Comparison of ENCODE assay signal across 18 cellular contexts in genomic region chr2:7013761-7014160, GRCh38.
DNase-seq lines count a peak whose midpoint lies in the region; ATAC-seq and TF ChIP-seq lines count a peak whose summit lies in the region.
"Had no signal": no experiment of that assay in that cellular context is flagged by ENCODE, and none has a peak within 500 bp of the region (broad histone marks: within the 10 kb centered on the region; RNA-seq: fewer than 3 reads in every experiment).

No MANE protein-coding gene starts in this region.

- TF ChIP-seq CTCF in CD4-positive, alpha-beta T cell (IDR thresholded peaks at IDR 0.05) = no peak

- H2BK15ac ChIP-seq in mesenchymal stem cell (ENCODE audit: low read depth, poor library complexity, severe bottlenecking) = no peak overlapping the region

- H3K27me3 ChIP-seq in ACC112 (ENCODE audit: insufficient read depth, low read length) (no peaks in the 10 kb centered on the region), mesenchymal stem cell (ENCODE audit: control insufficient read depth in 1 of 2, insufficient read depth in 1 of 2, low read length in 2 of 2) (no peaks in the 10 kb centered on the region)
- no peaks in the 10 kb centered on the region for H3K27me3 ChIP-seq in CD4-positive, alpha-beta T cell (ENCODE audit: control insufficient read depth, insufficient read depth, low read length)
- H3K27me3 ChIP-seq: breast epithelium had no signal

- H2BK5ac ChIP-seq in mesenchymal stem cell (ENCODE audit: low read depth, low read length, poor library complexity, severe bottlenecking) = no peak overlapping the region

- peak overlapping the region; percentile 57 for H3K9ac ChIP-seq in mesenchymal stem cell (ENCODE audit: low read length)

- peaks cover 50% of the 10 kb centered on the region for H3K36me3 Mint-ChIP-seq in CD4-positive, alpha-beta T cell (ENCODE audit: low read depth)
- H3K36me3 Mint-ChIP-seq in T-cell = peaks cover 17% of the 10 kb centered on the region
- H3K36me3 Mint-ChIP-seq: stimulated activated naive B cell treated with anti-CD40 and anti-IgM and Interleukin-4, amounts not matched to agents 10 μg/mL and 1 μg/mL and 100 μg/mL, for 72 hours had no signal

- no peak overlapping the region for H3K4me3 Mint-ChIP-seq in CD4-positive, alpha-beta T cell
- no peak overlapping the region for H3K4me3 Mint-ChIP-seq in T-cell
- H3K4me3 Mint-ChIP-seq: effector memory CD8-positive, alpha-beta T cell; stimulated activated naive B cell treated with anti-CD40 and anti-IgM and Interleukin-4, amounts not matched to agents 10 μg/mL and 1 μg/mL and 100 μg/mL, for 72 hours had no signal

- no peak overlapping the region for H3K4me2 ChIP-seq in mesenchymal stem cell (ENCODE audit: low read length, poor library complexity, severe bottlenecking)

- 0% methylated on average over 1 of the region's 1 CpG for WGBS in mesenchymal stem cell

- intact Hi-C loops in CD4-positive, alpha-beta T cell (cut with DNase I, micrococcal nuclease) = loop anchor here (1.0 to 5.0 kb wide), 3 partner anchors 96 to 116 kb away; partner anchors contain the start of gene RNF144A (in 1 of the 2)

- CTCF ChIA-PET in CD4-positive, alpha-beta T cell (lab: Charles Lee) = interaction anchor here (0.6 to 3.4 kb wide), 5 partner anchors 19 to 149 kb away, joined by 3 to 18 read pairs (median 4); partner anchors contain the start of gene CMPK2
- CTCF ChIA-PET in T-cell (lab: Charles Lee) = interaction anchor here (1.0 to 2.3 kb wide), 13 partner anchors 9 to 188 kb away, joined by 3 to 28 read pairs (median 4); no protein-coding TSS in a partner anchor

- H2BK12ac ChIP-seq in mesenchymal stem cell (ENCODE audit: low read length in 2 of 2) = peak overlapping the region in 1 of 2 experiments; percentile 39

- no peaks in the 10 kb centered on the region for H3K79me1 ChIP-seq in mesenchymal stem cell (replicated peaks; ENCODE audit: low read length, poor library complexity, severe bottlenecking)

- no peak for DNase-seq in CD4-positive, alpha-beta T cell
- no peak for DNase-seq in T-cell
- no peak for DNase-seq in mesenchymal stem cell
- DNase-seq in ureter (ENCODE audit: low spot score) = no peak
- no peak for DNase-seq in dermis blood vessel endothelial cell
- DNase-seq in UCSD-AML1 (lab: John Stamatoyannopoulos, UW; ENCODE audit: unreplicated experiment) = no peak
- DNase-seq: activated effector memory CD4-positive, alpha-beta T cell treated with Interleukin-2 at 50 U/mL for 16 hours; DMS79; foreskin melanocyte; GOT3; Right ventricle myocardium superior; stimulated activated naive B cell treated with anti-CD40 and anti-IgM and Interleukin-4, amounts not matched to agents 10 μg/mL and 1 μg/mL and 100 μg/mL, for 72 hours had no signal

- no peak overlapping the region for H2AK5ac ChIP-seq in mesenchymal stem cell (ENCODE audit: low read length, severe bottlenecking)

- no peak overlapping the region for H4K8ac ChIP-seq in mesenchymal stem cell (ENCODE audit: low read length)

- H2AFZ ChIP-seq in ACC112 (ENCODE audit: low read length, unreplicated experiment) (no peak overlapping the region), mesenchymal stem cell (ENCODE audit: low read depth, low read length) (no peak overlapping the region)

- no peak overlapping the region for H4K91ac ChIP-seq in mesenchymal stem cell (ENCODE audit: low read length)

- H3K79me2 ChIP-seq in ACC112 (ENCODE audit: control insufficient read depth, insufficient read depth, low read length, unreplicated experiment) = no peaks in the 10 kb centered on the region

- H3K18ac ChIP-seq in mesenchymal stem cell (ENCODE audit: low read depth in 1 of 2, low read length in 2 of 2) = peak overlapping the region in 1 of 2 experiments; percentile 64

- peak overlapping the region; percentile 6 for H3K27ac Mint-ChIP-seq in CD4-positive, alpha-beta T cell
- peak overlapping the region; percentile 13 to 36 for H3K27ac Mint-ChIP-seq in T-cell
- H3K27ac Mint-ChIP-seq: stimulated activated naive B cell treated with anti-CD40 and anti-IgM and Interleukin-4, amounts not matched to agents 10 μg/mL and 1 μg/mL and 100 μg/mL, for 72 hours had no signal

- H2BK120ac ChIP-seq in mesenchymal stem cell (ENCODE audit: low read depth, low read length) = no peak overlapping the region

- no peaks in the 10 kb centered on the region for H3K9me3 ChIP-seq in CD4-positive, alpha-beta T cell (ENCODE audit: control insufficient read depth, low read length)
- H3K9me3 ChIP-seq in mesenchymal stem cell (ENCODE audit: control insufficient read depth, low read length) = no peaks in the 10 kb centered on the region
- H3K9me3 ChIP-seq: breast epithelium had no signal

- POLR2A ChIA-PET in CD4-positive, alpha-beta T cell (lab: Charles Lee) = interaction anchor here (0.9 to 1.0 kb wide), 2 partner anchors 84 to 100 kb away, joined by 3 read pairs; no protein-coding TSS in a partner anchor
- POLR2A ChIA-PET in T-cell (lab: Charles Lee) = no interaction called here

- no peaks in the 10 kb centered on the region for H3K9me3 Mint-ChIP-seq in CD4-positive, alpha-beta T cell
- no peaks in the 10 kb centered on the region for H3K9me3 Mint-ChIP-seq in T-cell
- H3K9me3 Mint-ChIP-seq: effector memory CD8-positive, alpha-beta T cell; stimulated activated naive B cell treated with anti-CD40 and anti-IgM and Interleukin-4, amounts not matched to agents 10 μg/mL and 1 μg/mL and 100 μg/mL, for 72 hours had no signal

- no peak overlapping the region for H3K14ac ChIP-seq in mesenchymal stem cell (ENCODE audit: low read length in 2 of 2)

- no peaks in the 10 kb centered on the region for H3K27me3 Mint-ChIP-seq in CD4-positive, alpha-beta T cell
- no peaks in the 10 kb centered on the region for H3K27me3 Mint-ChIP-seq in T-cell
- H3K27me3 Mint-ChIP-seq: effector memory CD8-positive, alpha-beta T cell had no signal

- H3K36me3 ChIP-seq in ACC112 (ENCODE audit: insufficient read depth, low read length) (no peaks in the 10 kb centered on the region), mesenchymal stem cell (ENCODE audit: control insufficient read depth in 1 of 2, insufficient read depth in 2 of 2, low read depth in 1 of 2, low read length in 2 of 2) (peaks cover 0 to under 1% of the 10 kb centered on the region in 2 experiments)
- H3K36me3 ChIP-seq: breast epithelium had no signal

- H3K4me1 ChIP-seq in ACC112 (ENCODE audit: control insufficient read depth, insufficient read depth, low read length, unreplicated experiment) = peaks cover 58% of the 10 kb centered on the region
- no peaks in the 10 kb centered on the region for H3K4me1 ChIP-seq in mesenchymal stem cell (ENCODE audit: control insufficient read depth, insufficient read depth, low read depth, low read length)

- H3K4me1 Mint-ChIP-seq in CD4-positive, alpha-beta T cell (ENCODE audit: low read depth) = peaks cover 49% of the 10 kb centered on the region
- peaks cover 41 to 47% (median 46%) of the 10 kb centered on the region in 3 donors for H3K4me1 Mint-ChIP-seq in T-cell

- no peak for ATAC-seq in CD4-positive, alpha-beta T cell (ENCODE audit: poor library complexity)
- ATAC-seq in T-cell (replicated peaks in 1 of 4) = no peak

- H3K4me3 ChIP-seq in ACC112 (ENCODE audit: low read depth, low read length) = no peak overlapping the region
- H3K4me3 ChIP-seq in mesenchymal stem cell (ENCODE audit: insufficient read depth in 1 of 2, low read depth in 1 of 2, low read length in 2 of 2) = no peak overlapping the region
- H3K4me3 ChIP-seq: breast epithelium, lung, skin epidermis had no signal

- no peak overlapping the region for H3K4ac ChIP-seq in mesenchymal stem cell (ENCODE audit: low read depth in 1 of 2, low read length in 2 of 2)

- H3K23ac ChIP-seq in mesenchymal stem cell (ENCODE audit: low read length in 2 of 2) = no peak overlapping the region

- H3K27ac ChIP-seq in ACC112 (ENCODE audit: low read depth, low read length) (peak overlapping the region; percentile 95), mesenchymal stem cell (ENCODE audit: low read length, poor library complexity, severe bottlenecking) (no peak overlapping the region)
- H3K27ac ChIP-seq in CD4-positive, alpha-beta T cell (ENCODE audit: low read depth, low read length) = no peak overlapping the region
- H3K27ac ChIP-seq: breast epithelium, C4-2B had no signal
